ENCODE assay signal across 20 cellular contexts in the genomic region with DNA sequence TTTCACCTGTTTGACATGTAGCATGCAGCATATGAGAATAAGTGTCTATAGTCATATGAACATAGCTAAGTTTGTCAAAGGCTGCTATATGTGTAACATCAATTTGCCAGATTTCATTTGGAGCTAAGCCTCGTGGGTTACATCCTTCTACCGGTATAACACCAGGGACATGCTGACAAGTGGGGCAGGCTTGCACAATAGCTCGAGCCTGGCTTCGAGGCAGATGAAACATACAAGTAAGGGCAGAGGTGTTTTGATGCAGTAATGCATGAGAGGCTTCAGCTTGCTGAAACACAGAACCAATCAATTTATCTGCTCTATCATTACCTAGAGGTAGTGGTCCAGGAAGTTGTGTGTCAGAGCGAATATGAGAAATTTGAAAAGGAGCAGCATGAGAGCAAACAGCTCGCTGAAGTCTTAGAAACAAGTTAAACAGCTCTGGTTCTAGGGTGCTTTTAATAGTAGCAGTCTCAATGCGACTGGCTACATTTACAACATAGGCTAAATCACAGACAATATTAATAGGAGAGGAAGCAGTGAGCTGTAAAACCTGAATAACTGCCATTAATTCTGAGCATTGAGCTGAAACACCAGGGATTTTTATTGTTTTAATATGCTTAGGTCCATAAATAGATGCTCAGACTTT. TPM values are rescaled to one million over a fixed set of nuclear protein-coding genes. Genes with fewer than 3 reads are reported as not detected.
A peak's percentile ranks its signal among the peaks of the same experiment; 100 is the strongest.
DNase-seq lines count a peak whose midpoint lies in the region; ATAC-seq, FAIRE-seq and TF ChIP-seq lines count a peak whose summit lies in the region.
"Had no signal": no experiment of that assay in that cellular context is flagged by ENCODE, and none has a peak within 500 bp of the region (broad histone marks: within the 10 kb centered on the region; RNA-seq: fewer than 3 reads in every experiment).

No MANE protein-coding gene starts in this region.

- dilution Hi-C loops in keratinocyte (cut with MboI; ENCODE audit: extremely low pct_ligation_motif_present, low sequenced_read_pairs), result no loop called here

- peak overlapping the region; percentile 2 for H3K27ac ChIP-seq in keratinocyte (ENCODE audit: control insufficient read depth, insufficient read depth, low read length)
- H3K27ac ChIP-seq in prostate gland, result peak overlapping the region; percentile 57 to 69
- H3K27ac ChIP-seq: heart right ventricle, spleen had no signal

- H3K9me3 ChIP-seq in keratinocyte (ENCODE audit: control insufficient read depth, low read depth, low read length), result no peaks in the 10 kb centered on the region
- H3K9me3 ChIP-seq in prostate gland, result no peaks in the 10 kb centered on the region
- H3K9me3 ChIP-seq: heart right ventricle, spleen had no signal

- ATAC-seq in WTC11 (no peak), HG03469 (IDR thresholded peaks at IDR 0.05; ENCODE audit: unreplicated experiment) (no peak), HG02884 (IDR thresholded peaks at IDR 0.05; ENCODE audit: unreplicated experiment) (no peak)
- ATAC-seq: CD8-positive, alpha-beta T cell; HCT116 had no signal

- H3K4me3 ChIP-seq in keratinocyte (ENCODE audit: control insufficient read depth in 2 of 3, extremely low read depth in 1 of 3, insufficient read depth in 2 of 3, low read depth in 1 of 3, low read length in 3 of 3), result no peak overlapping the region
- H3K4me3 ChIP-seq in prostate gland, result peak overlapping the region in 1 of 2 donors; percentile 2
- H3K4me3 ChIP-seq: heart right ventricle, spleen had no signal

- peaks cover 32% of the 10 kb centered on the region for H3K4me1 Mint-ChIP-seq in WTC11

- CTCF ChIA-PET in WTC11 (lab: Charles Lee), result no interaction called here

- POLR2A ChIA-PET in WTC11 (lab: Charles Lee), result interaction anchor here (1.8 kb wide), 1 partner anchor 15 kb away, joined by 8 read pairs; a partner anchor contains a TSS

- FAIRE-seq in GM12891 (lab: Jason Lieb, UNC), result peak; percentile 9
- peak; percentile 57 for FAIRE-seq in keratinocyte (lab: Jason Lieb, UNC)

- peaks cover 0 to 3% of the 10 kb centered on the region in 2 experiments for H3K36me3 ChIP-seq in keratinocyte (ENCODE audit: control insufficient read depth in 2 of 2, extremely low read depth in 1 of 2, insufficient read depth in 2 of 2, low read length in 2 of 2)
- no peaks in the 10 kb centered on the region for H3K36me3 ChIP-seq in prostate gland

- H3K36me3 Mint-ChIP-seq in WTC11, result no peaks in the 10 kb centered on the region
- H3K36me3 Mint-ChIP-seq: CD8-positive, alpha-beta T cell had no signal

- no peaks in the 10 kb centered on the region for H3K9me3 Mint-ChIP-seq in WTC11
- H3K9me3 Mint-ChIP-seq: CD8-positive, alpha-beta T cell had no signal

- no peak overlapping the region for H3K4me3 Mint-ChIP-seq in WTC11
- H3K4me3 Mint-ChIP-seq: CD8-positive, alpha-beta T cell; nephron progenitor cell had no signal

- TF ChIP-seq CTCF in WTC11 (IDR thresholded peaks at IDR 0.05), result no peak
- no peak for TF ChIP-seq CTCF in keratinocyte (optimal IDR thresholded peaks at IDR 0.05 in 1 of 3, IDR thresholded peaks at IDR 0.05 in 1 of 3, conservative IDR thresholded peaks at IDR 0.05 in 1 of 3; ENCODE audit: extremely low read depth in 1 of 3, insufficient read depth in 2 of 3, low read length in 3 of 3)
- no peak for TF ChIP-seq CTCF in prostate gland (IDR thresholded peaks at IDR 0.05)

- H3K27me3 ChIP-seq in keratinocyte (ENCODE audit: control insufficient read depth, extremely low read depth, insufficient read depth, low read length) (no peaks in the 10 kb centered on the region), prostate gland (replicated peaks; ENCODE audit: insufficient read depth) (no peaks in the 10 kb centered on the region)
- H3K27me3 ChIP-seq: heart right ventricle, spleen had no signal

- H2AFZ ChIP-seq in keratinocyte (ENCODE audit: control insufficient read depth, low read length), result no peak overlapping the region

- no peaks in the 10 kb centered on the region for H3K79me2 ChIP-seq in keratinocyte (ENCODE audit: control insufficient read depth, insufficient read depth, low read length)

- no peaks in the 10 kb centered on the region for H3K9me1 ChIP-seq in keratinocyte (ENCODE audit: control insufficient read depth, extremely low read depth, insufficient read depth, low read length)

- H3K9ac ChIP-seq in keratinocyte (ENCODE audit: control insufficient read depth, extremely low read depth, insufficient read depth, low read length), result no peak overlapping the region

- peak overlapping the region; percentile 8; the same call in 1 of the 2 replicates for H3K27ac Mint-ChIP-seq in WTC11
- H3K27ac Mint-ChIP-seq: CD8-positive, alpha-beta T cell had no signal

- 36% methylated on average over 7 of the region's 7 CpGs for WGBS in prostate gland

- H3K27me3 Mint-ChIP-seq in WTC11 (ENCODE audit: low read depth), result no peaks in the 10 kb centered on the region

- H3K4me1 ChIP-seq in keratinocyte (ENCODE audit: control insufficient read depth, extremely low read depth, insufficient read depth, low read length) (peaks cover 29% of the 10 kb centered on the region), prostate gland (replicated peaks) (peaks cover 3% of the 10 kb centered on the region)
- H3K4me1 ChIP-seq: heart right ventricle, spleen had no signal

- H3K4me2 ChIP-seq in keratinocyte (ENCODE audit: control insufficient read depth, extremely low read depth, insufficient read depth, low read depth, low read length), result no peak overlapping the region

- no peak for TF ChIP-seq POLR2A in GM12891 (IDR thresholded peaks at IDR 0.05; ENCODE audit: low read depth, low read length)
- no peak for TF ChIP-seq POLR2A in prostate gland (IDR thresholded peaks at IDR 0.05)

- H4K20me1 ChIP-seq in keratinocyte (ENCODE audit: control insufficient read depth, extremely low read depth, insufficient read depth, low read length), result no peaks in the 10 kb centered on the region

- DNase-seq in GM12891 (ENCODE audit: insufficient read length, low spot score), result no peak
- no peak for DNase-seq in WTC11 (ENCODE audit: low spot score)
- DNase-seq in keratinocyte (ENCODE audit: low read depth, low spot score), result no peak
- DNase-seq in prostate gland (ENCODE audit: low spot score), result peak; percentile 57
- no peak for DNase-seq in NCI-H524 (lab: John Stamatoyannopoulos, UW)
- DNase-seq in HuH-7.5 (ENCODE audit: low spot score), result no peak
- DNase-seq: activated naive CD4-positive, alpha-beta T cell; CD8-positive, alpha-beta T cell; effector CD8-positive, alpha-beta T cell; heart right ventricle; islet precursor cell; Kasumi-1; NCI-H1092 treated with DMSO at 0.1 percent for 48 hours; NCI-H524 treated with DMSO at 0.1 percent for 48 hours; nephron progenitor cell; spleen; T-helper 1 cell had no signal

- intact Hi-C loops in prostate gland (cut with DNase I), result no loop called here

TF ChIP-seq in GM12891, 5 proteins besides CTCF, POLR2A, EP300 and RAD21:
- no peak for TF ChIP-seq TAF1 (IDR thresholded peaks at IDR 0.05; ENCODE audit: low read depth, low read length)
- TF ChIP-seq POU2F2 (IDR thresholded peaks at IDR 0.05; ENCODE audit: low read depth, low read length), result no peak
- no peak for TF ChIP-seq SPI1 (IDR thresholded peaks at IDR 0.05; ENCODE audit: low read depth, low read length)
- TF ChIP-seq POLR2AphosphoS5 (IDR thresholded peaks at IDR 0.05; ENCODE audit: low read depth, low read length), result no peak
- no peak for TF ChIP-seq PAX5 (IDR thresholded peaks at IDR 0.05; ENCODE audit: insufficient read depth, low read length, severe bottlenecking)

TF ChIP-seq in WTC11, 78 proteins besides CTCF, POLR2A, EP300 and RAD21:
- TF ChIP-seq, protein P1, sequence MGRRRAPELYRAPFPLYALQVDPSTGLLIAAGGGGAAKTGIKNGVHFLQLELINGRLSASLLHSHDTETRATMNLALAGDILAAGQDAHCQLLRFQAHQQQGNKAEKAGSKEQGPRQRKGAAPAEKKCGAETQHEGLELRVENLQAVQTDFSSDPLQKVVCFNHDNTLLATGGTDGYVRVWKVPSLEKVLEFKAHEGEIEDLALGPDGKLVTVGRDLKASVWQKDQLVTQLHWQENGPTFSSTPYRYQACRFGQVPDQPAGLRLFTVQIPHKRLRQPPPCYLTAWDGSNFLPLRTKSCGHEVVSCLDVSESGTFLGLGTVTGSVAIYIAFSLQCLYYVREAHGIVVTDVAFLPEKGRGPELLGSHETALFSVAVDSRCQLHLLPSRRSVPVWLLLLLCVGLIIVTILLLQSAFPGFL (CRISPR knock-in tag; IDR thresholded peaks at IDR 0.05; ENCODE audit: borderline replicate concordance), result no peak
- no peak for TF ChIP-seq EMX1 (CRISPR knock-in tag; IDR thresholded peaks at IDR 0.05)
- no peak for TF ChIP-seq JAZF1 (CRISPR knock-in tag; IDR thresholded peaks at IDR 0.05)

RNA-seq across cellular contexts. Expression of a gene that starts 14.9 kb away (rescaled TPM):
- 18.7 TPM for polyA plus RNA-seq in GM12891 (2012; ENCODE audit: low read depth, missing spikeins)
- total RNA-seq in WTC11 (2021), result 80.2 to 97.5 TPM (median 89.0 TPM) in 3 replicates
- polyA plus RNA-seq in keratinocyte, result 23.5 to 39.4 TPM (median 33.0 TPM) in 3 replicates
- polyA plus RNA-seq in keratinocyte (2011; ENCODE audit: low read depth), result 20.2 TPM
- polyA plus RNA-seq in keratinocyte (2011; cell fraction: cytosol; rRNA removed), result 26.6 and 38.1 TPM in 2 replicates
- 24.2 and 30.3 TPM in 2 replicates for polyA plus RNA-seq in keratinocyte (2011; cell fraction: nucleus; rRNA removed)
- polyA plus RNA-seq in keratinocyte (2012; ENCODE audit: low replicate concordance), result 13.5 and 30.1 TPM in 2 replicates
- polyA minus RNA-seq in keratinocyte, result 7.0 to 31.5 TPM (median 19.3 TPM) in 3 replicates
- polyA minus RNA-seq in keratinocyte (2011; cell fraction: cytosol; rRNA and poly(A)+ RNA removed), result 44.9 TPM
- polyA minus RNA-seq in keratinocyte (2011; cell fraction: nucleus; rRNA and poly(A)+ RNA removed), result 9.3 and 28.9 TPM in 2 replicates
- 100 to 1,000 TPM in 1 of 2 donors, 10 to 100 TPM in 1; 59.0 to 147 TPM for total RNA-seq in prostate gland
